ENCODE assay signal across 13 cellular contexts in the genomic region with DNA sequence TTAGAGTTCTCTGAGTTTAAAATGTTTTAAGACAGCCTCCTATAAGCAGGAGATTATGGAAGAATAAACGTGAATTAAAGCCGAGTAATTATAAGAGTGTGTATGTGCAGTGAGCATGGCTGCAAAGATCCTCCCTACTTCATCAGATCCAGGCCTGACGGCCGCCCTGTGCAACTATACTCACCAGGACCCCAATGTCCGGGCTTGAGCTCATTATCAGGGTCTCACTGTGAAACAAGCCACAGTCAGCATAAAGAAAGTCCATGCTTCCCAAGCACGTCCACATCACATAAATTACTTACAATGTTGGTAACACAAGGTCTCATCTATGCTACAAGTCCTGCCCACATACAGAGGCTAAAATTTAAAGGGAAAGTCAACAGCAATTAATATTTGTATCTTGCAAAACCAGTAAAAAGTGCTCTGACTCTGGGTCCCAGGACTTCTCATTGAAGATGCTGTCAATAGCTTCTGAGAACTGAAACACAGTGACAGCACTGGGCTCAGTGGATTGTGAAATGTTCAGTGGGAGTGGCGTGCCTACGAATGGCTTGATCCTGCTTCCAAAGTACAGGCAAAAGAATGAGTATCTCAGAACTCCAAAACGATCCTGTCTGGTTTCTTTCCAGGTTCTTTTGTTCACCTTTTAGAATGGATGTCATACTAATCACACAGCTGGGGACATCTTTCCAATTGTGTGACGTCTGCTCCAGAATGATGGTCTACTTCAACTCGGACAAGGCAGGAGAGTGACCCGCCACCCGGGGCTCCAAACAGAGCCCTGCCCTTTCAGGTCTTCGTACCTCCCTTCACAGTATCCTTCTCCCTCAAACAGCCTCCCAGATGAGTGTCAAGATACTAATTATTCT.
DNase-seq lines count a peak whose midpoint lies in the region; ATAC-seq, FAIRE-seq and TF ChIP-seq lines count a peak whose summit lies in the region.
"Had no signal": no experiment of that assay in that cellular context is flagged by ENCODE, and none has a peak within 500 bp of the region (broad histone marks: within the 10 kb centered on the region; RNA-seq: fewer than 3 reads in every experiment).

No MANE protein-coding gene starts in this region.

- H3K4me1 ChIP-seq in H9 (ENCODE audit: insufficient read depth, low read length) (peaks cover 2% of the 10 kb centered on the region; the same call in 1 of the 2 replicates), HepG2 (ENCODE audit: insufficient read depth, low read length) (peaks cover 80% of the 10 kb centered on the region), BE2C (no peaks in the 10 kb centered on the region; the same call in 1 of the 2 replicates)

- no peak for DNase-seq in H9
- peak; percentile 73 for DNase-seq in HepG2 (ENCODE audit: low spot score)
- DNase-seq in NCI-H446 (lab: John Stamatoyannopoulos, UW) = no peak
- DNase-seq in effector CD8-positive, alpha-beta T cell (lab: John Stamatoyannopoulos, UW) = no peak
- DNase-seq in BE2C = no peak
- DNase-seq: DND-41, NCI-H1105, posterior cingulate gyrus had no signal

- TF ChIP-seq EP300 in HepG2 (IDR thresholded peaks at IDR 0.05; ENCODE audit: low read depth in 2 of 2, low read length in 2 of 2) = peak in 1 of 2 experiments; percentile 28; a peak in 1 of 4 replicates
- TF ChIP-seq EP300 in HepG2 (CRISPR knock-in tag; IDR thresholded peaks at IDR 0.05; ENCODE audit: borderline replicate concordance) = no peak

- no peak overlapping the region for H4K91ac ChIP-seq in H9 (ENCODE audit: insufficient read length, low read depth, low read length)

- ATAC-seq in HepG2 = peak; percentile 88
- no peak for ATAC-seq in stimulated activated memory B cell treated with anti-CD40 and anti-IgM and Interleukin-4, amounts not matched to agents 10 μg/mL and 1 μg/mL and 100 μg/mL, for 72 hours
- no peak for ATAC-seq in HG03442 (IDR thresholded peaks at IDR 0.05; ENCODE audit: unreplicated experiment)
- ATAC-seq: SK-N-SH treated with all-trans-retinoic acid at 6 μM for 48 hours had no signal

- no peak overlapping the region for H3K4ac ChIP-seq in H9 (ENCODE audit: low read depth, low read length)

- no peak overlapping the region for H3K18ac ChIP-seq in H9 (ENCODE audit: insufficient read length, low read depth, low read length)

- H4K20me1 ChIP-seq in H9 (ENCODE audit: control insufficient read depth, insufficient read depth, insufficient read length) (no peaks in the 10 kb centered on the region), HepG2 (ENCODE audit: insufficient read depth, low read length) (peaks cover 38% of the 10 kb centered on the region)

- H3K23ac ChIP-seq in H9 (ENCODE audit: insufficient read length, low read depth, low read length) = no peak overlapping the region

- H3K27ac ChIP-seq in H9 (ENCODE audit: insufficient read length, low read depth, low read length) = no peak overlapping the region
- H3K27ac ChIP-seq in HepG2 (ENCODE audit: extremely low read length, insufficient read depth, low read length) = peak overlapping the region; percentile 65

- H3K9me3 Mint-ChIP-seq in H9 (no peaks in the 10 kb centered on the region), brain (no peaks in the 10 kb centered on the region)
- no peaks in the 10 kb centered on the region for H3K9me3 Mint-ChIP-seq in stimulated activated memory B cell treated with anti-CD40 and anti-IgM and Interleukin-4, amounts not matched to agents 10 μg/mL and 1 μg/mL and 100 μg/mL, for 72 hours
- H3K9me3 Mint-ChIP-seq: activated T-helper 2 cell treated with anti-CD3 and anti-CD28 coated beads, Interferon-gamma antibody, Interleukin-2, Interleukin-4, amounts not matched to agents 10 μg/mL and 5 μg/mL and 100 μg/mL, durations not matched to agents 14 hours and 24 hours and 36 hours had no signal

- no peak for TF ChIP-seq CTCF in H9 (conservative IDR thresholded peaks at IDR 0.05)
- no peak for TF ChIP-seq CTCF in brain (conservative IDR thresholded peaks at IDR 0.05)
- TF ChIP-seq CTCF in HepG2 (CRISPR knock-in tag; IDR thresholded peaks at IDR 0.05) = no peak
- TF ChIP-seq CTCF in BE2C (IDR thresholded peaks at IDR 0.05; ENCODE audit: low read depth, low read length) = no peak

- H2AK5ac ChIP-seq in H9 (ENCODE audit: insufficient read length, low read length) = no peak overlapping the region

- TF ChIP-seq RAD21 in HepG2 (CRISPR knock-in tag; IDR thresholded peaks at IDR 0.05) = no peak

- H2BK20ac ChIP-seq in H9 (ENCODE audit: low read depth, low read length, poor library complexity, severe bottlenecking) = no peak overlapping the region

- H3K9ac ChIP-seq in H9 (ENCODE audit: extremely low read depth, insufficient read length, low read length) (no peak overlapping the region), HepG2 (ENCODE audit: insufficient read depth, low read depth, low read length) (no peak overlapping the region)

- no peak overlapping the region for H2BK120ac ChIP-seq in H9 (ENCODE audit: low read depth, low read length, poor library complexity, severe bottlenecking)

- no peaks in the 10 kb centered on the region for H3K9me3 ChIP-seq in H9 (ENCODE audit: control insufficient read depth, low read depth, low read length)
- H3K9me3 ChIP-seq in HepG2 (ENCODE audit: low read length) = no peaks in the 10 kb centered on the region
- no peaks in the 10 kb centered on the region for H3K9me3 ChIP-seq in BE2C

- peaks cover 0 to 7% of the 10 kb centered on the region in 2 experiments; a peak in 3 of 5 replicates for H3K36me3 ChIP-seq in HepG2 (replicated peaks in 1 of 2; ENCODE audit: control insufficient read depth in 1 of 2, insufficient read depth in 2 of 2, low read length in 2 of 2)
- no peaks in the 10 kb centered on the region for H3K36me3 ChIP-seq in BE2C

- H2AFZ ChIP-seq in H9 (ENCODE audit: low read length) (no peak overlapping the region), HepG2 (ENCODE audit: low read length) (no peak overlapping the region)

- no TSS peak for BruUV-seq in HepG2 (replicated peaks; lab: Mats Ljungman, UMichigan)

- no peak overlapping the region for H4K5ac ChIP-seq in H9 (ENCODE audit: insufficient read length, low read depth, low read length)

- no peak overlapping the region for H3K14ac ChIP-seq in H9 (ENCODE audit: insufficient read depth, low read length)

- no peak overlapping the region for H3K56ac ChIP-seq in H9 (ENCODE audit: insufficient read length, low read depth, low read length)

- no peaks in the 10 kb centered on the region for H3K27me3 Mint-ChIP-seq in H9 (ENCODE audit: low read depth)
- peaks cover 2% of the 10 kb centered on the region for H3K27me3 Mint-ChIP-seq in brain
- H3K27me3 Mint-ChIP-seq in stimulated activated memory B cell treated with anti-CD40 and anti-IgM and Interleukin-4, amounts not matched to agents 10 μg/mL and 1 μg/mL and 100 μg/mL, for 72 hours = no peaks in the 10 kb centered on the region

- H2BK5ac ChIP-seq in H9 (ENCODE audit: insufficient read length, low read length) = no peak overlapping the region

- H3K27me3 ChIP-seq in H9 (ENCODE audit: insufficient read depth, low read length) (no peaks in the 10 kb centered on the region), HepG2 (ENCODE audit: control insufficient read depth in 1 of 2, insufficient read depth in 2 of 2, low read length in 2 of 2) (no peaks in the 10 kb centered on the region), BE2C (no peaks in the 10 kb centered on the region)

- H4K8ac ChIP-seq in H9 (replicated peaks; ENCODE audit: insufficient read length, low read depth, low read length) = no peak overlapping the region

- peak; percentile 98 for FAIRE-seq in HepG2 (lab: Jason Lieb, UNC)

- intact Hi-C loops in HepG2 (cut with micrococcal nuclease; ENCODE audit: unreplicated experiment) = loop anchor here (2.0 to 5.0 kb wide), 2 partner anchors 14 to 33 kb away; no protein-coding TSS in a partner anchor

- H3K79me2 ChIP-seq in H9 (ENCODE audit: insufficient read depth, low read length) = peaks cover 6% of the 10 kb centered on the region; the same call in 1 of the 2 replicates
- peaks cover 89% of the 10 kb centered on the region for H3K79me2 ChIP-seq in HepG2 (ENCODE audit: insufficient read depth, low read length)

- peaks cover 0 to 2% (median 0%) of the 10 kb centered on the region in 3 experiments; a peak in 1 of 7 replicates for H3K36me3 Mint-ChIP-seq in H9 (ENCODE audit: insufficient read depth in 1 of 3, low read depth in 3 of 3)
- H3K36me3 Mint-ChIP-seq in brain = no peaks in the 10 kb centered on the region
- H3K36me3 Mint-ChIP-seq in stimulated activated memory B cell treated with anti-CD40 and anti-IgM and Interleukin-4, amounts not matched to agents 10 μg/mL and 1 μg/mL and 100 μg/mL, for 72 hours = no peaks in the 10 kb centered on the region

- no peak overlapping the region for H3K4me3 Mint-ChIP-seq in H9
- H3K4me3 Mint-ChIP-seq in brain = peak overlapping the region in 1 of 5 experiments; percentile 15
- no peak overlapping the region for H3K4me3 Mint-ChIP-seq in stimulated activated memory B cell treated with anti-CD40 and anti-IgM and Interleukin-4, amounts not matched to agents 10 μg/mL and 1 μg/mL and 100 μg/mL, for 72 hours

- H3K4me2 ChIP-seq in H9 (ENCODE audit: insufficient read depth, insufficient read length, low read length) (no peak overlapping the region), HepG2 (ENCODE audit: low read depth, low read length) (peak overlapping the region; percentile 63)

- in situ Hi-C loops in HepG2 (cut with HindIII; ENCODE audit: extremely low pct_ligation_motif_present, low pct_unique_long_range_greater_than_20kb) = no loop called here

- peaks cover 7% of the 10 kb centered on the region for H3K79me1 ChIP-seq in H9 (ENCODE audit: insufficient read depth, low read depth, low read length, poor library complexity, severe bottlenecking)

- no CpG with 5 or more reads among the region's 14 CpGs for WGBS in H9 (ENCODE audit: extremely low coverage, insufficient read length, low lambda C conversion rate)
- 39% methylated on average over 14 of the region's 14 CpGs for WGBS in HepG2 (ENCODE audit: low lambda C conversion rate)

- H2BK12ac ChIP-seq in H9 (ENCODE audit: insufficient read length, low read depth, low read length) = no peak overlapping the region

- H2BK15ac ChIP-seq in H9 (ENCODE audit: low read depth, low read length) = no peak overlapping the region

- H3T11ph ChIP-seq in H9 (ENCODE audit: low read length) = no peak overlapping the region

- peak overlapping the region in 2 of 3 experiments; percentile 8 to 49; a peak in 2 of 6 replicates for H3K4me3 ChIP-seq in HepG2 (replicated peaks in 1 of 3; ENCODE audit: insufficient read depth in 1 of 3, low read depth in 2 of 3, low read length in 3 of 3)
- no peak overlapping the region for H3K4me3 ChIP-seq in BE2C (ENCODE audit: low read depth, low read length)

- H3K4me1 Mint-ChIP-seq in H9 (peaks cover 35 to 40% of the 10 kb centered on the region in 2 experiments), brain (peaks cover 82% of the 10 kb centered on the region)
- peaks cover 86% of the 10 kb centered on the region for H3K4me1 Mint-ChIP-seq in stimulated activated memory B cell treated with anti-CD40 and anti-IgM and Interleukin-4, amounts not matched to agents 10 μg/mL and 1 μg/mL and 100 μg/mL, for 72 hours

- TF ChIP-seq POLR2A in HepG2 (IDR thresholded peaks at IDR 0.05; ENCODE audit: insufficient read depth in 1 of 2, low read depth in 2 of 2, low read length in 2 of 2) = no peak

- POLR2A ChIA-PET in HepG2 (lab: Yijun Ruan, JAX) = interaction anchor here (0.6 to 1.2 kb wide), 6 partner anchors 10 to 89 kb away, joined by 3 to 5 read pairs (median 4); no protein-coding TSS in a partner anchor

- H3K27ac Mint-ChIP-seq in H9 (peak overlapping the region; percentile 32 to 53 (median 49); a peak in 5 of 7 replicates), brain (peak overlapping the region in 3 of 5 experiments; percentile 35 to 84 (median 75))
- H3K27ac Mint-ChIP-seq in stimulated activated memory B cell treated with anti-CD40 and anti-IgM and Interleukin-4, amounts not matched to agents 10 μg/mL and 1 μg/mL and 100 μg/mL, for 72 hours = peak overlapping the region; percentile 91
- H3K27ac Mint-ChIP-seq: activated T-helper 2 cell treated with anti-CD3 and anti-CD28 coated beads, Interferon-gamma antibody, Interleukin-2, Interleukin-4, amounts not matched to agents 10 μg/mL and 5 μg/mL and 100 μg/mL, durations not matched to agents 14 hours and 24 hours and 36 hours had no signal

- no peaks in the 10 kb centered on the region for H3K23me2 ChIP-seq in H9 (ENCODE audit: insufficient read length, low read depth, low read length, poor library complexity, severe bottlenecking)

- CTCF ChIA-PET in HepG2 (lab: Yijun Ruan, JAX; ENCODE audit: low intra/inter-chr PET ratio, low total read pairs) = no interaction called here
